Comparison of ENCODE assay signal across 8 cellular contexts in genomic region chr12:989051-989450, GRCh38. TPM values are rescaled to one million over a fixed set of nuclear protein-coding genes. Genes with fewer than 3 reads are reported as not detected.
DNase-seq lines count a peak whose midpoint lies in the region; ATAC-seq and TF ChIP-seq lines count a peak whose summit lies in the region.

No MANE protein-coding gene starts in this region.

- H3K27me3 Mint-ChIP-seq in activated CD4-positive, alpha-beta T cell treated with anti-CD3 and anti-CD28 coated beads, Interleukin-2, amount 10 ng/mL, durations not matched to agents 24 days and 14 days = peaks cover 2% of the 10 kb centered on the region

- H3K4me3 ChIP-seq in RWPE2 (ENCODE audit: severe bottlenecking) = no peak overlapping the region
- peak overlapping the region in 3 of 4 experiments; percentile 69 to 78 (median 71) for H3K4me3 ChIP-seq in fibroblast of lung (replicated peaks in 1 of 4; ENCODE audit: control extremely low read depth in 1 of 4, insufficient read depth in 1 of 4, low read depth in 3 of 4, low read length in 4 of 4)
- H3K4me3 ChIP-seq in smooth muscle cell = peak overlapping the region; percentile 95

- TF ChIP-seq CTCF in RWPE2 (IDR thresholded peaks at IDR 0.05; ENCODE audit: poor library complexity, severe bottlenecking) = no peak
- no peak for TF ChIP-seq CTCF in fibroblast of lung (conservative IDR thresholded peaks at IDR 0.05 in 1 of 2, IDR thresholded peaks at IDR 0.05 in 1 of 2; ENCODE audit: low read depth in 1 of 2, low read length in 2 of 2)
- TF ChIP-seq CTCF in smooth muscle cell (IDR thresholded peaks at IDR 0.05; ENCODE audit: borderline replicate concordance, insufficient read depth, poor library complexity, severe bottlenecking) = no peak

- peak overlapping the region; percentile 87 for H3K27ac ChIP-seq in RWPE2 (ENCODE audit: poor library complexity, severe bottlenecking)
- peak overlapping the region; percentile 99 for H3K27ac ChIP-seq in fibroblast of lung (ENCODE audit: insufficient read depth, low read length)
- peak overlapping the region; percentile 92 for H3K27ac ChIP-seq in smooth muscle cell (ENCODE audit: low read depth)

- H2AFZ ChIP-seq in fibroblast of lung (ENCODE audit: low read length) = peak overlapping the region; percentile 15
- H2AFZ ChIP-seq in smooth muscle cell (ENCODE audit: low read depth) = no peak overlapping the region

- ATAC-seq in RWPE2 (ENCODE audit: low read depth) (no peak), HG02885 (IDR thresholded peaks at IDR 0.05; ENCODE audit: poor library complexity, unreplicated experiment) (no peak), GM18505 (IDR thresholded peaks at IDR 0.05; ENCODE audit: unreplicated experiment) (no peak)

- H3K4me1 Mint-ChIP-seq in activated CD4-positive, alpha-beta T cell treated with anti-CD3 and anti-CD28 coated beads, Interleukin-2, amount 10 ng/mL, durations not matched to agents 24 days and 14 days = peaks cover 31% of the 10 kb centered on the region

- intact Hi-C loops in activated CD4-positive, alpha-beta T cell treated with anti-CD3 and anti-CD28 coated beads, Interleukin-2, amount 10 ng/mL, durations not matched to agents 24 days and 14 days (cut with micrococcal nuclease) = no loop called here

- H3K36me3 ChIP-seq in RWPE2 (ENCODE audit: low read depth) = peaks cover 3% of the 10 kb centered on the region; the same call in 1 of the 2 replicates
- no peaks in the 10 kb centered on the region for H3K36me3 ChIP-seq in fibroblast of lung (ENCODE audit: control insufficient read depth, insufficient read depth, low read length)
- H3K36me3 ChIP-seq in smooth muscle cell (ENCODE audit: low read depth) = no peaks in the 10 kb centered on the region

- TF ChIP-seq POLR2A in GM18505 (IDR thresholded peaks at IDR 0.05; ENCODE audit: borderline replicate concordance, extremely low read depth, insufficient read depth, insufficient read length) = no peak

- H3K9me3 ChIP-seq in RWPE2 (ENCODE audit: severe bottlenecking) (no peaks in the 10 kb centered on the region), fibroblast of lung (ENCODE audit: control insufficient read depth, insufficient read depth, low read depth, low read length) (no peaks in the 10 kb centered on the region), smooth muscle cell (replicated peaks; ENCODE audit: low read depth) (no peaks in the 10 kb centered on the region)

- 61% methylated on average over 2 of the region's 2 CpGs for WGBS in smooth muscle cell (ENCODE audit: low lambda C conversion rate)

- H3K79me2 ChIP-seq in fibroblast of lung (ENCODE audit: control insufficient read depth, insufficient read depth, low read length) (peaks cover 21% of the 10 kb centered on the region), smooth muscle cell (ENCODE audit: low read depth) (peaks cover 29% of the 10 kb centered on the region)

- H3K9ac ChIP-seq in fibroblast of lung (ENCODE audit: insufficient read depth, low read length) = peak overlapping the region; percentile 40
- peak overlapping the region; percentile 88 for H3K9ac ChIP-seq in smooth muscle cell (ENCODE audit: low read depth)

- H3K4me1 ChIP-seq in RWPE2 (ENCODE audit: insufficient read depth, poor library complexity, severe bottlenecking) (peaks cover 29% of the 10 kb centered on the region), fibroblast of lung (ENCODE audit: control insufficient read depth, extremely low read depth, insufficient read depth, low read length) (peaks cover 12% of the 10 kb centered on the region), smooth muscle cell (ENCODE audit: low read depth) (peaks cover 28% of the 10 kb centered on the region)

- H3K27me3 ChIP-seq in RWPE2 (ENCODE audit: insufficient read depth, poor library complexity, severe bottlenecking) (no peaks in the 10 kb centered on the region), fibroblast of lung (ENCODE audit: control insufficient read depth, insufficient read depth, low read length) (no peaks in the 10 kb centered on the region), smooth muscle cell (ENCODE audit: low read depth) (no peaks in the 10 kb centered on the region)

- H4K20me1 ChIP-seq in fibroblast of lung (ENCODE audit: control insufficient read depth, extremely low read depth, insufficient read depth, low read length) (no peaks in the 10 kb centered on the region), smooth muscle cell (ENCODE audit: low read depth) (peaks cover 8% of the 10 kb centered on the region)

- no peak overlapping the region for H3K27ac Mint-ChIP-seq in activated CD4-positive, alpha-beta T cell treated with anti-CD3 and anti-CD28 coated beads, Interleukin-2, amount 10 ng/mL, durations not matched to agents 24 days and 14 days

- peaks cover 9% of the 10 kb centered on the region for H3F3A ChIP-seq in smooth muscle cell (ENCODE audit: low read depth)

- peaks cover 4% of the 10 kb centered on the region for H3K36me3 Mint-ChIP-seq in activated CD4-positive, alpha-beta T cell treated with anti-CD3 and anti-CD28 coated beads, Interleukin-2, amount 10 ng/mL, durations not matched to agents 24 days and 14 days (ENCODE audit: low read depth)

- peak overlapping the region; percentile 2 for H3K4me3 Mint-ChIP-seq in activated CD4-positive, alpha-beta T cell treated with anti-CD3 and anti-CD28 coated beads, Interleukin-2, amount 10 ng/mL, durations not matched to agents 24 days and 14 days

- no peak for DNase-seq in activated CD4-positive, alpha-beta T cell treated with anti-CD3 and anti-CD28 coated beads, Interleukin-2, amount 10 ng/mL, durations not matched to agents 24 days and 14 days
- DNase-seq in activated CD4-positive, alpha-beta T cell treated with anti-CD3 and anti-CD28 coated beads for 1 hour = no peak
- DNase-seq in RWPE2 (ENCODE audit: low spot score) (no peak), fibroblast of lung (ENCODE audit: low read depth in 2 of 2) (no peak), smooth muscle cell (lab: John Stamatoyannopoulos, UW; ENCODE audit: unreplicated experiment) (no peak), hypothalamus (lab: John Stamatoyannopoulos, UW) (no peak)

- H3K4me2 ChIP-seq in fibroblast of lung (ENCODE audit: extremely low read depth, insufficient read depth, low read length) = peak overlapping the region; percentile 98
- H3K4me2 ChIP-seq in smooth muscle cell = peak overlapping the region; percentile 89

- H3K9me3 Mint-ChIP-seq in activated CD4-positive, alpha-beta T cell treated with anti-CD3 and anti-CD28 coated beads, Interleukin-2, amount 10 ng/mL, durations not matched to agents 24 days and 14 days = no peaks in the 10 kb centered on the region

RNA-seq across cellular contexts. Expression of gene ERC1, which starts 2.0 kb away (rescaled TPM):
- 30.8 and 31.6 TPM in 2 replicates for total RNA-seq in activated CD4-positive, alpha-beta T cell treated with anti-CD3 and anti-CD28 coated beads, Interleukin-2, amount 10 ng/mL, durations not matched to agents 24 days and 14 days
- 34.5 and 46.5 TPM in 2 replicates for total RNA-seq in fibroblast of lung
- polyA plus RNA-seq in fibroblast of lung = 19.7 and 22.0 TPM in 2 replicates
- 17.5 and 24.4 TPM in 2 replicates for polyA plus RNA-seq in fibroblast of lung (2012)
- polyA minus RNA-seq in fibroblast of lung (ENCODE audit: low replicate concordance) = 46.3 and 58.6 TPM in 2 replicates
- total RNA-seq in smooth muscle cell = 17.6 and 39.2 TPM in 2 replicates
- 13.8 and 22.9 TPM in 2 replicates for polyA plus RNA-seq in smooth muscle cell

RNA-seq across cellular contexts. Expression of gene RAD52, which starts 39.6 kb away (rescaled TPM):
- 15.2 and 15.7 TPM in 2 replicates for total RNA-seq in activated CD4-positive, alpha-beta T cell treated with anti-CD3 and anti-CD28 coated beads, Interleukin-2, amount 10 ng/mL, durations not matched to agents 24 days and 14 days
- total RNA-seq in fibroblast of lung (12.6 and 19.2 TPM in 2 replicates), smooth muscle cell (5.8 and 15.1 TPM in 2 replicates)
- polyA plus RNA-seq in fibroblast of lung (7.3 and 9.2 TPM in 2 replicates), smooth muscle cell (2.8 and 4.4 TPM in 2 replicates)
- polyA plus RNA-seq in fibroblast of lung (2012) = 4.9 and 5.3 TPM in 2 replicates
- 0.63 and 7.3 TPM in 2 replicates for polyA minus RNA-seq in fibroblast of lung (ENCODE audit: low replicate concordance)
